11 cellular contexts compared by ENCODE assay signal in genomic region chr7:87056346-87056745, GRCh38.
"Had no signal": no experiment of that assay in that cellular context is flagged by ENCODE, and none has a peak within 500 bp of the region (broad histone marks: within the 10 kb centered on the region; RNA-seq: fewer than 3 reads in every experiment).

No MANE protein-coding gene starts in this region.

- H3K9me3 ChIP-seq: ascending aorta, esophagus muscularis mucosa, pancreas had no signal

- ATAC-seq: activated T-helper 17 cell treated with anti-CD3 and anti-CD28 coated beads, Interleukin-2, amount 50 U/mL, for 72 hours; pancreas had no signal

- H3K36me3 ChIP-seq: ascending aorta, esophagus muscularis mucosa, pancreas had no signal

- H3K4me3 ChIP-seq: ascending aorta, esophagus muscularis mucosa, pancreas had no signal

- H3K27me3 ChIP-seq: ascending aorta, esophagus muscularis mucosa, pancreas had no signal

- H3K27ac ChIP-seq: ascending aorta, pancreas had no signal

- DNase-seq: activated CD4-positive, CD25-positive, alpha-beta regulatory T cell treated with anti-CD3 and anti-CD28 coated beads, Interleukin-2, amount 50 U/mL, for 72 hours; activated naive CD4-positive, alpha-beta T cell treated with Interleukin-2 at 50 U/mL for 16 hours; activated T-cell treated with anti-CD3 and anti-CD28 coated beads for 4 hours; naive B cell; pancreas; stimulated activated CD4-positive, alpha-beta T cell treated with anti-CD3 and anti-CD28 coated beads, Interleukin-4, amount 100 ng/mL, for 24 hours; stimulated activated naive CD4-positive, alpha-beta T cell treated with Interleukin-2 at 50 U/mL for 16 hours; trophoblast cell had no signal
